Comparison of ENCODE assay signal across 27 cellular contexts in the genomic region with DNA sequence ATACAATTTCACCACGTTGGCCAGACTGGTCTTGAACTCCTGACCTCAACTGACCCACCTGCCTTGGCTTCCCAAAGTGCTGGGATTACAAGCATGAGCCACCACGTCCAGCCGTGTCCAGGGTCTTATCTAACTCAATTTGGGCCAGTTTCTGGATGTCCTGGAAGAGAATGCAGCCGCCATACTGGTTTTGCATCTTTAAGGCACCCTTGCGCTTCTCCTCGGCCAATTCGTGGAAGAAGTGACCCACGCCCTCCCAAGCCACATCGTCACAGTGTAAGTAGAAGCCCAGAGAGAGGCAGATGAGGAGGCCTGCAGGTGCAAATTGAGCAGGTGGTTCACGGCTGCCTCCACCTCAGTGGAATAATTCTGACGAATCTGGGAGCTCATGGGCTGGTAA. TPM values are rescaled to one million over a fixed set of nuclear protein-coding genes. Genes with fewer than 3 reads are reported as not detected.
A peak's percentile ranks its signal among the peaks of the same experiment; 100 is the strongest.
DNase-seq lines count a peak whose midpoint lies in the region; ATAC-seq, FAIRE-seq and TF ChIP-seq lines count a peak whose summit lies in the region.
"Had no signal": no experiment of that assay in that cellular context is flagged by ENCODE, and none has a peak within 500 bp of the region (broad histone marks: within the 10 kb centered on the region; RNA-seq: fewer than 3 reads in every experiment).

No MANE protein-coding gene starts in this region.

- H2BK5ac ChIP-seq in H1 (ENCODE audit: low read depth, low read length), result 0 out of 2 replicates have a peak overlapping the region, but pooled peaks have one; percentile 9

- H3K4me1 ChIP-seq in left ventricle myocardium inferior (peaks cover 13% of the 10 kb centered on the region), H1 (replicated peaks in 1 of 4; ENCODE audit: control insufficient read depth in 3 of 4, insufficient read depth in 4 of 4, low read length in 3 of 4) (peaks cover 0 to 6% (median 1%) of the 10 kb centered on the region in 4 experiments; a peak in 3 of 7 replicates), breast epithelium (no peaks in the 10 kb centered on the region)
- H3K4me1 ChIP-seq: BE2C had no signal

- no peaks in the 10 kb centered on the region for H3K79me1 ChIP-seq in H1 (ENCODE audit: low read depth, low read length)

- no peak overlapping the region for H2BK120ac ChIP-seq in H1 (replicated peaks; ENCODE audit: low read depth, low read length)

- H3K9ac ChIP-seq in H1 (replicated peaks in 1 of 4; ENCODE audit: extremely low read depth in 1 of 4, low read depth in 3 of 4, low read length in 3 of 4), result no peak overlapping the region
- H3K9ac ChIP-seq: GM23248 had no signal

- H3K9me3 ChIP-seq in left ventricle myocardium inferior (replicated peaks) (no peaks in the 10 kb centered on the region), H1 (ENCODE audit: insufficient read depth in 2 of 2, low read depth in 1 of 2, low read length in 1 of 2) (no peaks in the 10 kb centered on the region), breast epithelium (no peaks in the 10 kb centered on the region)
- H3K9me3 ChIP-seq: BE2C, HAP-1, MG63 had no signal

- H3K23me2 ChIP-seq in H1 (ENCODE audit: low read depth, low read length), result peaks cover 3% of the 10 kb centered on the region; the same call in 1 of the 2 replicates

- POLR2A ChIA-PET in H1 (lab: Charles Lee; ENCODE audit: partially characterized antibody), result interaction anchor here (1.7 to 2.0 kb wide), 2 partner anchors 38 to 41 kb away, joined by 4 read pairs; no protein-coding TSS in a partner anchor

- H3K56ac ChIP-seq in H1 (replicated peaks; ENCODE audit: insufficient read length, low read depth, low read length), result no peak overlapping the region

- no peak overlapping the region for H4K5ac ChIP-seq in H1 (ENCODE audit: insufficient read length, low read depth, low read length)

- H4K20me1 ChIP-seq in H1 (replicated peaks in 1 of 2; ENCODE audit: control insufficient read depth in 1 of 2, insufficient read depth in 2 of 2, low read length in 2 of 2), result no peaks in the 10 kb centered on the region

- WGBS in H1 (ENCODE audit: extremely low coverage in 1 of 2, insufficient coverage in 1 of 2, insufficient read length in 1 of 2, insufficient replicate concordance in 2 of 2, low coverage in 1 of 2, low lambda C conversion rate in 2 of 2, missing lambda C conversion rate in 1 of 2), 2 experiments, result 88% methylated on average over 11 of the region's 11 CpGs; no CpG with 5 or more reads in 1 of the 2 experiments

- TF ChIP-seq EP300 in H1 (IDR thresholded peaks at IDR 0.05; ENCODE audit: borderline replicate concordance in 1 of 2, low read depth in 2 of 2, low read length in 2 of 2), result no peak

- CTCF ChIA-PET in H1 (lab: Charles Lee; ENCODE audit: partially characterized antibody), result interaction anchor here (0.7 to 2.4 kb wide), 3 partner anchors 12 to 38 kb away, joined by 3 to 13 read pairs (median 11); no protein-coding TSS in a partner anchor

- H2AFZ ChIP-seq in H1 (ENCODE audit: low read length), result no peak overlapping the region
- H2AFZ ChIP-seq: GM23248, PC-9 had no signal

- H3K36me3 ChIP-seq in left ventricle myocardium inferior, result no peaks in the 10 kb centered on the region
- H3K36me3 ChIP-seq in H1 (ENCODE audit: control insufficient read depth in 2 of 4, insufficient read depth in 4 of 4, low read length in 3 of 4), result no peaks in the 10 kb centered on the region
- no peaks in the 10 kb centered on the region for H3K36me3 ChIP-seq in breast epithelium
- H3K36me3 ChIP-seq: BE2C had no signal

- DNase-seq in Right ventricle myocardium superior (peak; percentile 24), left ventricle myocardium inferior (no peak), H1 (ENCODE audit: low read depth in 1 of 2, low spot score in 2 of 2) (no peak), posterior vena cava (ENCODE audit: low spot score) (peak; percentile 73), NCI-H82 (lab: John Stamatoyannopoulos, UW) (no peak), breast epithelium (ENCODE audit: low spot score in 2 of 2) (no peak)
- no peak for DNase-seq in stimulated activated CD4-positive, alpha-beta T cell treated with anti-CD3 and anti-CD28 coated beads, Interleukin-4, amount 100 ng/mL, for 4 hours
- DNase-seq: 8988T; ACHN; BE2C; CD4-positive, CD25-positive, alpha-beta regulatory T cell; DMS153; DND-41; GM23248; HFFc6; KG1; MG63; NCI-H1105 treated with DMSO at 0.1 percent for 48 hours; NCI-H146; NCI-H2029; NCI-H446 treated with DMSO at 0.1 percent for 48 hours; NCI-H526; PC-9; SHP77 had no signal

- peak overlapping the region; percentile 53 for H4K91ac ChIP-seq in H1 (replicated peaks; ENCODE audit: insufficient read length, low read length)

- H3K4me2 ChIP-seq in H1 (ENCODE audit: insufficient read depth in 1 of 2, low read depth in 2 of 2, low read length in 2 of 2), result no peak overlapping the region
- H3K4me2 ChIP-seq: PC-9 had no signal

- H3K23ac ChIP-seq in H1 (ENCODE audit: insufficient read length), result no peak overlapping the region

- no peak overlapping the region for H2BK15ac ChIP-seq in H1 (ENCODE audit: low read length)

- H3K4ac ChIP-seq in H1 (replicated peaks; ENCODE audit: insufficient read length, low read depth, low read length), result no peak overlapping the region

- no peak overlapping the region; the same call in 1 of the 2 replicates for H4K8ac ChIP-seq in H1 (ENCODE audit: extremely low read depth, insufficient read depth, low read length)

- H3K27me3 ChIP-seq in left ventricle myocardium inferior (ENCODE audit: low read depth) (peaks cover 5% of the 10 kb centered on the region), H1 (replicated peaks in 1 of 4; ENCODE audit: control insufficient read depth in 3 of 4, extremely low read depth in 1 of 4, insufficient read depth in 3 of 4, low read length in 3 of 4) (no peaks in the 10 kb centered on the region), breast epithelium (no peaks in the 10 kb centered on the region)
- H3K27me3 ChIP-seq: BE2C had no signal

- no peak for FAIRE-seq in H1 (lab: Jason Lieb, UNC)
- FAIRE-seq: HTR-8/SVneo had no signal

- ATAC-seq in Right ventricle myocardium superior (ENCODE audit: poor library complexity), result no peak

- no peak for TF ChIP-seq RAD21 in H1 (IDR thresholded peaks at IDR 0.05 in 1 of 2, conservative IDR thresholded peaks at IDR 0.05 in 1 of 2; ENCODE audit: low read depth in 2 of 2, low read length in 2 of 2)

- H3K79me2 ChIP-seq in H1 (ENCODE audit: control insufficient read depth in 1 of 2, insufficient read depth in 2 of 2, low read length in 2 of 2), result no peaks in the 10 kb centered on the region

- no peak for TF ChIP-seq CTCF in left ventricle myocardium inferior (IDR thresholded peaks at IDR 0.05; ENCODE audit: borderline replicate concordance)
- no peak for TF ChIP-seq CTCF in H1 (IDR thresholded peaks at IDR 0.05; ENCODE audit: control extremely low read depth in 1 of 3, insufficient read depth in 1 of 3, low read depth in 1 of 3, low read length in 3 of 3)
- no peak for TF ChIP-seq CTCF in breast epithelium (IDR thresholded peaks at IDR 0.05)

- H3K27ac ChIP-seq in left ventricle myocardium inferior (replicated peaks) (no peak overlapping the region), H1 (ENCODE audit: low read depth, low read length) (no peak overlapping the region), breast epithelium (no peak overlapping the region)
- H3K27ac ChIP-seq: GM23248, PC-9 had no signal

- TF ChIP-seq POLR2A in H1 (IDR thresholded peaks at IDR 0.05; ENCODE audit: control extremely low read depth in 1 of 2, low read depth in 2 of 2, low read length in 2 of 2) (no peak), breast epithelium (IDR thresholded peaks at IDR 0.05) (no peak)

- H2BK20ac ChIP-seq in H1 (ENCODE audit: low read length), result no peak overlapping the region

- H2AK5ac ChIP-seq in H1 (ENCODE audit: low read depth, low read length), result no peak overlapping the region

- H2BK12ac ChIP-seq in H1 (ENCODE audit: low read depth, low read length), result 0 out of 2 replicates have a peak overlapping the region, but pooled peaks have one; percentile 17

- intact Hi-C loops in Right ventricle myocardium superior (cut with DNase I), result no loop called here
- intact Hi-C loops in left ventricle myocardium inferior (cut with micrococcal nuclease), result no loop called here
- intact Hi-C loops in posterior vena cava (cut with DNase I), result no loop called here
- intact Hi-C loops in breast epithelium (cut with DNase I; ENCODE audit: low total_unique reads), result no loop called here

- H3K18ac ChIP-seq in H1 (ENCODE audit: extremely low read depth, low read length), result no peak overlapping the region

- H3K4me3 ChIP-seq in left ventricle myocardium inferior, result no peak overlapping the region
- no peak overlapping the region for H3K4me3 ChIP-seq in H1 (ENCODE audit: extremely low read depth in 1 of 4, insufficient read depth in 2 of 4, low read depth in 3 of 4, low read length in 4 of 4)
- H3K4me3 ChIP-seq in breast epithelium, result no peak overlapping the region
- H3K4me3 ChIP-seq: GM23248, HAP-1, MG63, PC-9 had no signal

- H3K14ac ChIP-seq in H1 (ENCODE audit: insufficient read length), result no peak overlapping the region

RNA-seq across cellular contexts. Expression of a gene that starts 3.7 kb away (rescaled TPM):
- total RNA-seq in Right ventricle myocardium superior (7.6 TPM), left ventricle myocardium inferior (8.1 TPM), posterior vena cava (10 to 100 TPM; 12.6 to 13.7 TPM), breast epithelium (10 to 100 TPM; 12.6 to 25.9 (median 20.6) TPM)
- total RNA-seq in H1 (2021; fragmentation: NEBNext Ultra II Directional; extraction: Animal tissue kit (Norgen Biotek cat#: 25700)), result 14.6 and 15.9 TPM in 2 replicates
- 12.4 and 17.1 TPM in 2 replicates for polyA plus RNA-seq in H1 (2011; rRNA removed)
- polyA plus RNA-seq in H1 (2011; cell fraction: cytosol; rRNA removed), result 9.0 TPM
- 36.3 TPM for polyA plus RNA-seq in H1 (2011; cell fraction: nucleus; rRNA removed)
- 7.6 to 12.8 TPM (median 11.8 TPM) in 4 replicates for polyA plus RNA-seq in H1 (2012, experiment 1 of 2)
- 8.5 TPM for polyA plus RNA-seq in H1 (2012, experiment 2 of 2)
- polyA plus RNA-seq in H1 (2013, experiment 1 of 2), result 10.1 TPM
- 8.8 TPM for polyA plus RNA-seq in H1 (2013, experiment 2 of 2)
- 11.4 and 15.8 TPM in 2 replicates for polyA minus RNA-seq in H1 (2011; rRNA and poly(A)+ RNA removed)
- polyA minus RNA-seq in H1 (2011; cell fraction: cytosol; rRNA and poly(A)+ RNA removed), result 11.1 TPM
- 31.5 TPM for polyA minus RNA-seq in H1 (2011; cell fraction: nucleus; rRNA and poly(A)+ RNA removed)

RNA-seq across cellular contexts. Expression of a gene that starts 33.0 kb away (rescaled TPM):
- total RNA-seq in Right ventricle myocardium superior (0.48 TPM), left ventricle myocardium inferior (0.58 TPM), posterior vena cava (10 to 100 TPM in 1 of 2 donors, 1 to 10 TPM in 1; 2.2 to 16.6 TPM), breast epithelium (1 to 10 TPM in 2 of 3 donors, under 1 TPM in 1; 0.98 to 7.8 (median 5.9) TPM)
- 1.7 and 2.2 TPM in 2 replicates for total RNA-seq in H1 (2021; fragmentation: NEBNext Ultra II Directional; extraction: Animal tissue kit (Norgen Biotek cat#: 25700))
- polyA plus RNA-seq in H1 (2011; rRNA removed), result 1.5 and 1.6 TPM in 2 replicates
- polyA plus RNA-seq in H1 (2011; cell fraction: cytosol; rRNA removed), result 0.90 TPM
- polyA plus RNA-seq in H1 (2011; cell fraction: nucleus; rRNA removed), result 2.0 TPM
- 1.2 to 2.2 TPM (median 2.1 TPM) in 4 replicates for polyA plus RNA-seq in H1 (2012, experiment 1 of 2)
- 1.7 TPM for polyA plus RNA-seq in H1 (2012, experiment 2 of 2)
- 8.6 TPM for polyA plus RNA-seq in H1 (2013, experiment 1 of 2)
- 8.2 TPM for polyA plus RNA-seq in H1 (2013, experiment 2 of 2)
- polyA minus RNA-seq in H1 (2011; rRNA and poly(A)+ RNA removed), result 0.37 and 0.38 TPM in 2 replicates
- 0.44 TPM for polyA minus RNA-seq in H1 (2011; cell fraction: cytosol; rRNA and poly(A)+ RNA removed)
- 0.80 TPM for polyA minus RNA-seq in H1 (2011; cell fraction: nucleus; rRNA and poly(A)+ RNA removed)
- total RNA-seq: GM23248, HFFc6, PC-9, SK-MEL-5 had no signal
- polyA plus RNA-seq: CD4-positive, CD25-positive, alpha-beta regulatory T cell had no signal

RNA-seq across cellular contexts. Expression of a gene that starts 41.2 kb away (rescaled TPM):
- total RNA-seq in Right ventricle myocardium superior, result 21.8 TPM
- total RNA-seq in left ventricle myocardium inferior, result 21.9 TPM
- 27.2 and 30.3 TPM in 2 replicates for total RNA-seq in H1 (2021; fragmentation: NEBNext Ultra II Directional; extraction: Animal tissue kit (Norgen Biotek cat#: 25700))
- polyA plus RNA-seq in H1 (2011; rRNA removed), result 30.6 and 54.7 TPM in 2 replicates
- 23.8 TPM for polyA plus RNA-seq in H1 (2011; cell fraction: cytosol; rRNA removed)
- 58.2 TPM for polyA plus RNA-seq in H1 (2011; cell fraction: nucleus; rRNA removed)
- 19.8 to 36.6 TPM (median 32.6 TPM) in 4 replicates for polyA plus RNA-seq in H1 (2012, experiment 1 of 2)
- polyA plus RNA-seq in H1 (2012, experiment 2 of 2), result 37.9 TPM
- polyA plus RNA-seq in H1 (2013, experiment 1 of 2), result 23.6 TPM
- 20.7 TPM for polyA plus RNA-seq in H1 (2013, experiment 2 of 2)
- 20.9 and 29.6 TPM in 2 replicates for polyA minus RNA-seq in H1 (2011; rRNA and poly(A)+ RNA removed)
- polyA minus RNA-seq in H1 (2011; cell fraction: cytosol; rRNA and poly(A)+ RNA removed), result 20.2 TPM
- polyA minus RNA-seq in H1 (2011; cell fraction: nucleus; rRNA and poly(A)+ RNA removed), result 42.0 TPM
- 10 to 100 TPM; 27.3 to 35.7 TPM for total RNA-seq in posterior vena cava
- total RNA-seq in breast epithelium, result 10 to 100 TPM; 28.2 to 40.2 (median 30.8) TPM

RNA-seq across cellular contexts. Expression of a gene that starts 53.3 kb away (rescaled TPM):
- not detected for total RNA-seq in Right ventricle myocardium superior
- not detected for total RNA-seq in left ventricle myocardium inferior
- total RNA-seq in H1 (2021; fragmentation: NEBNext Ultra II Directional; extraction: Animal tissue kit (Norgen Biotek cat#: 25700)), result 5.9 and 7.3 TPM in 2 replicates
- polyA plus RNA-seq in H1 (2011; rRNA removed), result 1.9 and 2.8 TPM in 2 replicates
- polyA plus RNA-seq in H1 (2011; cell fraction: cytosol; rRNA removed), result 3.4 TPM
- 10.2 TPM for polyA plus RNA-seq in H1 (2011; cell fraction: nucleus; rRNA removed)
- 6.1 to 14.6 TPM (median 10.7 TPM) in 4 replicates for polyA plus RNA-seq in H1 (2012, experiment 1 of 2)
- polyA plus RNA-seq in H1 (2012, experiment 2 of 2), result 14.4 TPM
- polyA plus RNA-seq in H1 (2013, experiment 1 of 2), result 13.0 TPM
- 12.6 TPM for polyA plus RNA-seq in H1 (2013, experiment 2 of 2)
- 2.0 TPM in 2 replicates for polyA minus RNA-seq in H1 (2011; rRNA and poly(A)+ RNA removed)
- not detected for polyA minus RNA-seq in H1 (2011; cell fraction: cytosol; rRNA and poly(A)+ RNA removed)
- polyA minus RNA-seq in H1 (2011; cell fraction: nucleus; rRNA and poly(A)+ RNA removed), result 5.2 TPM
- under 1 TPM in 1 of 2 donors, not detected in 1; 0.48 TPM for total RNA-seq in posterior vena cava
- under 1 TPM in 1 of 3 donors, not detected in 2; 0.33 TPM for total RNA-seq in breast epithelium
- total RNA-seq: CD4-positive, CD25-positive, alpha-beta regulatory T cell; GM23248 had no signal
- polyA plus RNA-seq: CD4-positive, CD25-positive, alpha-beta regulatory T cell had no signal

Comparison
In these comparisons a context has a peak if more than half of its experiments do, and no peak if none do; other contexts are left out.
1. DNase-seq: peak in Right ventricle myocardium superior (single experiment) and posterior vena cava (single experiment); none in left ventricle myocardium inferior (single experiment), H1 (0 of 2), NCI-H82 (single experiment), stimulated activated CD4-positive, alpha-beta T cell treated with anti-CD3 and anti-CD28 coated beads, Interleukin-4, amount 100 ng/mL, for 4 hours (0 of 2) and breast epithelium (0 of 2).